12 cellular contexts compared by ENCODE assay signal in the genomic region with DNA sequence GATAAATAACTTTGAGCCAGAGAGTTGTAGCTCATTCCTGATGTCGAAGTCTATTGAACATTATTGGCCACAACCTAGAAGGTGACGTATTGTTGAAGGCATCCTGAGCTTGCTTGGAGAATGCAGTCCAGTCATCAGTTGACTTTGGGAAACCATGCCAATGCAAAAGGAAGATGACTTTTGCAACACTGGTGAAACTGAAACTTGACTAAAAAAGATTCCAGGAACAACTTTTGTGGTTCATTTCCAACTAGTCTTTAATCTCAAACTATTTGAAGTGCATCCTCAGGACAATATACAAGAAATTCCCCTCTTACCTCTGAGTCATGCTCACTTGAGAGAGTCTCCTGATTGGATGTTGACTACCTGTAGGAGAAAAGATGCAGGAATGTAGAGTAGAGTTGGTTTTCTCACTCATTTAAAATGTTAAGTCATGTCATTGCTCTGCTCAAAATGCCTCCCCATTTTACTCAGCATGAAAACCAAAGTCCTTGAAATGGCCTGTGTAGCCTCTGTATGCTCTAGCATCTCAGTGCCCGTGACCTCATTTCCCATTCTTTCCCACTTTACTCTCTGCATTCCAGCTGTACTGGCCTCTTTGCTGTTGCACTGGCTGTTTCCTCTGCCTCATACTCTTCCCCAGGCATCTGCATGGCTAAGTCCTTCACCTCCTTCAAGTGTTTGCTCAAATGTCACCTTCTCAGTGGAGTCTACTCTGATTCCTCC. TPM values are rescaled to one million over a fixed set of nuclear protein-coding genes. Genes with fewer than 3 reads are reported as not detected.
DNase-seq lines count a peak whose midpoint lies in the region; ATAC-seq, FAIRE-seq and TF ChIP-seq lines count a peak whose summit lies in the region.
"Had no signal": no experiment of that assay in that cellular context is flagged by ENCODE, and none has a peak within 500 bp of the region (broad histone marks: within the 10 kb centered on the region; RNA-seq: fewer than 3 reads in every experiment).

No MANE protein-coding gene starts in this region.

- no peak overlapping the region for H4K91ac ChIP-seq in H1 (replicated peaks; ENCODE audit: insufficient read length, low read length)

- H3K27ac ChIP-seq in H1 (ENCODE audit: low read depth, low read length): no peak overlapping the region
- H3K27ac ChIP-seq: HL-60 had no signal

- peaks cover 60% of the 10 kb centered on the region for H3K4me1 Mint-ChIP-seq in activated CD4-positive, alpha-beta T cell treated with anti-CD3 and anti-CD28 coated beads, Interleukin-2, amount 10 ng/mL, durations not matched to agents 7 days and 5 days

- no peak for DNase-seq in activated CD4-positive, alpha-beta T cell treated with anti-CD3 and anti-CD28 coated beads, Interleukin-2, amount 10 ng/mL, durations not matched to agents 7 days and 5 days
- no peak for DNase-seq in activated CD4-positive, alpha-beta T cell treated with anti-CD3 and anti-CD28 coated beads for 48 hours
- DNase-seq in NCI-H510A (lab: John Stamatoyannopoulos, UW) (peak; percentile 10), H1 (ENCODE audit: low read depth in 1 of 2, low spot score in 2 of 2) (peak in 1 of 2 experiments; percentile 19)
- DNase-seq in stimulated activated naive CD8-positive, alpha-beta T cell treated with anti-CD3 and anti-CD28 coated beads, Interleukin-15, Interleukin-2, amounts not matched to agents 100 U/mL and 50 U/mL, for 24 hours: no peak
- DNase-seq: effector memory CD8-positive, alpha-beta T cell; H7; kidney had no signal

- no peak for TF ChIP-seq EP300 in H1 (IDR thresholded peaks at IDR 0.05; ENCODE audit: borderline replicate concordance in 1 of 2, low read depth in 2 of 2, low read length in 2 of 2)

- CTCF ChIA-PET in activated CD4-positive, alpha-beta T cell treated with anti-CD3 and anti-CD28 coated beads, Interleukin-2, amount 10 ng/mL, durations not matched to agents 7 days and 5 days (lab: Charles Lee): no interaction called here
- CTCF ChIA-PET in H1 (lab: Charles Lee; ENCODE audit: partially characterized antibody): interaction anchor here (0.6 to 1.5 kb wide), 2 partner anchors 25 to 28 kb away, joined by 3 read pairs; no protein-coding TSS in a partner anchor

- peaks cover 0 to 3% (median under 1%) of the 10 kb centered on the region in 4 experiments; a peak in 5 of 7 replicates for H3K4me1 ChIP-seq in H1 (replicated peaks in 1 of 4; ENCODE audit: control insufficient read depth in 3 of 4, insufficient read depth in 4 of 4, low read length in 3 of 4)

- no peaks in the 10 kb centered on the region for H3K79me2 ChIP-seq in H1 (ENCODE audit: control insufficient read depth in 1 of 2, insufficient read depth in 2 of 2, low read length in 2 of 2)

- no peak overlapping the region for H3K56ac ChIP-seq in H1 (replicated peaks; ENCODE audit: insufficient read length, low read depth, low read length)

- no peak overlapping the region for H4K8ac ChIP-seq in H1 (ENCODE audit: extremely low read depth, insufficient read depth, low read length)

- H3K18ac ChIP-seq in H1 (ENCODE audit: extremely low read depth, low read length): no peak overlapping the region

- H2AFZ ChIP-seq in H1 (ENCODE audit: low read length): no peak overlapping the region

- no peak overlapping the region for H3K23ac ChIP-seq in H1 (ENCODE audit: insufficient read length)

- no peak overlapping the region for H3K14ac ChIP-seq in H1 (ENCODE audit: insufficient read length)

- no peaks in the 10 kb centered on the region for H3K9me3 ChIP-seq in H1 (ENCODE audit: insufficient read depth in 2 of 2, low read depth in 1 of 2, low read length in 1 of 2)

- no peak overlapping the region for H2AK5ac ChIP-seq in H1 (ENCODE audit: low read depth, low read length)

- peak overlapping the region; percentile 50 for H3K27ac Mint-ChIP-seq in activated CD4-positive, alpha-beta T cell treated with anti-CD3 and anti-CD28 coated beads, Interleukin-2, amount 10 ng/mL, durations not matched to agents 7 days and 5 days
- H3K27ac Mint-ChIP-seq: effector memory CD8-positive, alpha-beta T cell had no signal

- H3K9me3 Mint-ChIP-seq in activated CD4-positive, alpha-beta T cell treated with anti-CD3 and anti-CD28 coated beads, Interleukin-2, amount 10 ng/mL, durations not matched to agents 7 days and 5 days: no peaks in the 10 kb centered on the region
- H3K9me3 Mint-ChIP-seq: effector memory CD8-positive, alpha-beta T cell had no signal

- 0 out of 2 replicates have a peak overlapping the region, but pooled peaks have one; percentile 13 for H2BK15ac ChIP-seq in H1 (ENCODE audit: low read length)

- H3K23me2 ChIP-seq in H1 (ENCODE audit: low read depth, low read length): no peaks in the 10 kb centered on the region

- 86% methylated on average over 3 of the region's 3 CpGs; no CpG with 5 or more reads in 1 of the 2 experiments for WGBS in H1 (ENCODE audit: extremely low coverage in 1 of 2, insufficient coverage in 1 of 2, insufficient read length in 1 of 2, insufficient replicate concordance in 2 of 2, low coverage in 1 of 2, low lambda C conversion rate in 2 of 2, missing lambda C conversion rate in 1 of 2), 2 experiments

- TF ChIP-seq RAD21 in H1 (IDR thresholded peaks at IDR 0.05 in 1 of 2, conservative IDR thresholded peaks at IDR 0.05 in 1 of 2; ENCODE audit: low read depth in 2 of 2, low read length in 2 of 2): no peak

- H3K4me2 ChIP-seq in H1 (ENCODE audit: insufficient read depth in 1 of 2, low read depth in 2 of 2, low read length in 2 of 2): no peak overlapping the region

- H3K36me3 Mint-ChIP-seq in activated CD4-positive, alpha-beta T cell treated with anti-CD3 and anti-CD28 coated beads, Interleukin-2, amount 10 ng/mL, durations not matched to agents 7 days and 5 days (ENCODE audit: low read depth): peaks cover 13% of the 10 kb centered on the region

- no peak overlapping the region for H3K4me3 Mint-ChIP-seq in activated CD4-positive, alpha-beta T cell treated with anti-CD3 and anti-CD28 coated beads, Interleukin-2, amount 10 ng/mL, durations not matched to agents 7 days and 5 days
- H3K4me3 Mint-ChIP-seq: effector memory CD8-positive, alpha-beta T cell had no signal

- no peak overlapping the region for H3K4ac ChIP-seq in H1 (replicated peaks; ENCODE audit: insufficient read length, low read depth, low read length)

- POLR2A ChIA-PET in activated CD4-positive, alpha-beta T cell treated with anti-CD3 and anti-CD28 coated beads, Interleukin-2, amount 10 ng/mL, durations not matched to agents 7 days and 5 days (lab: Charles Lee): no interaction called here
- POLR2A ChIA-PET in H1 (lab: Charles Lee; ENCODE audit: partially characterized antibody): no interaction called here

- no peak overlapping the region; the same call in 1 of the 2 replicates for H2BK20ac ChIP-seq in H1 (ENCODE audit: low read length)

- no peak overlapping the region for H2BK5ac ChIP-seq in H1 (ENCODE audit: low read depth, low read length)

- TF ChIP-seq CTCF in H1 (IDR thresholded peaks at IDR 0.05; ENCODE audit: control extremely low read depth in 1 of 3, insufficient read depth in 1 of 3, low read depth in 1 of 3, low read length in 3 of 3): no peak

- no peaks in the 10 kb centered on the region for H3K79me1 ChIP-seq in H1 (ENCODE audit: low read depth, low read length)

- no peak overlapping the region for H2BK120ac ChIP-seq in H1 (replicated peaks; ENCODE audit: low read depth, low read length)

- no peak overlapping the region for H4K5ac ChIP-seq in H1 (ENCODE audit: insufficient read length, low read depth, low read length)

- no peak overlapping the region for H3K4me3 ChIP-seq in H1 (ENCODE audit: extremely low read depth in 1 of 4, insufficient read depth in 2 of 4, low read depth in 3 of 4, low read length in 4 of 4)

- H3K27me3 ChIP-seq in H1 (replicated peaks in 1 of 4; ENCODE audit: control insufficient read depth in 3 of 4, extremely low read depth in 1 of 4, insufficient read depth in 3 of 4, low read length in 3 of 4): no peaks in the 10 kb centered on the region

- no peaks in the 10 kb centered on the region for H4K20me1 ChIP-seq in H1 (replicated peaks in 1 of 2; ENCODE audit: control insufficient read depth in 1 of 2, insufficient read depth in 2 of 2, low read length in 2 of 2)

- H2BK12ac ChIP-seq in H1 (ENCODE audit: low read depth, low read length): peak overlapping the region; percentile 32; the same call in 1 of the 2 replicates

- TF ChIP-seq POLR2A in H1 (IDR thresholded peaks at IDR 0.05; ENCODE audit: control extremely low read depth in 1 of 2, low read depth in 2 of 2, low read length in 2 of 2) (no peak), GM18505 (IDR thresholded peaks at IDR 0.05; ENCODE audit: borderline replicate concordance, extremely low read depth, insufficient read depth, insufficient read length) (no peak)

- FAIRE-seq in H1 (lab: Jason Lieb, UNC): peak; percentile 69
- FAIRE-seq: kidney had no signal

- ATAC-seq in stimulated activated naive CD8-positive, alpha-beta T cell treated with anti-CD3 and anti-CD28 coated beads, Interleukin-15, Interleukin-2, amounts not matched to agents 100 U/mL and 50 U/mL, for 24 hours: peak; percentile 37
- no peak for ATAC-seq in GM19463 (IDR thresholded peaks at IDR 0.05; ENCODE audit: unreplicated experiment)
- ATAC-seq in GM18505 (IDR thresholded peaks at IDR 0.05; ENCODE audit: unreplicated experiment): no peak
- no peak for ATAC-seq in HG02852 (IDR thresholded peaks at IDR 0.05; ENCODE audit: unreplicated experiment)
- ATAC-seq: effector memory CD8-positive, alpha-beta T cell had no signal

- no peaks in the 10 kb centered on the region for H3K36me3 ChIP-seq in H1 (ENCODE audit: control insufficient read depth in 2 of 4, insufficient read depth in 4 of 4, low read length in 3 of 4)

- H3K27me3 Mint-ChIP-seq in activated CD4-positive, alpha-beta T cell treated with anti-CD3 and anti-CD28 coated beads, Interleukin-2, amount 10 ng/mL, durations not matched to agents 7 days and 5 days: no peaks in the 10 kb centered on the region
- H3K27me3 Mint-ChIP-seq: effector memory CD8-positive, alpha-beta T cell had no signal

- no peak overlapping the region for H3K9ac ChIP-seq in H1 (replicated peaks in 1 of 4; ENCODE audit: extremely low read depth in 1 of 4, low read depth in 3 of 4, low read length in 3 of 4)

RNA-seq across cellular contexts. Expression of a gene that starts 24.4 kb away (rescaled TPM):
- total RNA-seq in activated CD4-positive, alpha-beta T cell treated with anti-CD3 and anti-CD28 coated beads, Interleukin-2, amount 10 ng/mL, durations not matched to agents 7 days and 5 days: 1 to 10 TPM; 1.9 to 2.2 TPM
- 2.8 and 3.9 TPM in 2 replicates for total RNA-seq in H1 (2021; fragmentation: NEBNext Ultra II Directional; extraction: Animal tissue kit (Norgen Biotek cat#: 25700))
- 1.1 and 1.3 TPM in 2 replicates for polyA plus RNA-seq in H1 (2011; rRNA removed)
- 1.6 TPM for polyA plus RNA-seq in H1 (2011; cell fraction: cytosol; rRNA removed)
- 1.4 TPM for polyA plus RNA-seq in H1 (2011; cell fraction: nucleus; rRNA removed)
- polyA plus RNA-seq in H1 (2012, experiment 1 of 2): 1.0 to 1.5 TPM (median 1.4 TPM) in 4 replicates
- 0.14 TPM for polyA plus RNA-seq in H1 (2012, experiment 2 of 2)
- 2.8 TPM for polyA plus RNA-seq in H1 (2013, experiment 1 of 2)
- 2.9 TPM for polyA plus RNA-seq in H1 (2013, experiment 2 of 2)
- polyA minus RNA-seq in H1 (2011; rRNA and poly(A)+ RNA removed): 4.4 and 8.9 TPM in 2 replicates
- 2.2 TPM for polyA minus RNA-seq in H1 (2011; cell fraction: cytosol; rRNA and poly(A)+ RNA removed)
- polyA minus RNA-seq in H1 (2011; cell fraction: nucleus; rRNA and poly(A)+ RNA removed): 4.5 TPM

RNA-seq across cellular contexts. Expression of a gene that starts 24.4 kb away (rescaled TPM):
- 10 to 100 TPM; 19.6 to 23.3 TPM for total RNA-seq in activated CD4-positive, alpha-beta T cell treated with anti-CD3 and anti-CD28 coated beads, Interleukin-2, amount 10 ng/mL, durations not matched to agents 7 days and 5 days
- total RNA-seq in H1 (2021; fragmentation: NEBNext Ultra II Directional; extraction: Animal tissue kit (Norgen Biotek cat#: 25700)): 19.9 and 25.7 TPM in 2 replicates
- polyA plus RNA-seq in H1 (2011; rRNA removed): 20.4 and 27.2 TPM in 2 replicates
- 29.0 TPM for polyA plus RNA-seq in H1 (2011; cell fraction: cytosol; rRNA removed)
- polyA plus RNA-seq in H1 (2011; cell fraction: nucleus; rRNA removed): 9.4 TPM
- polyA plus RNA-seq in H1 (2012, experiment 1 of 2): 17.7 to 29.2 TPM (median 19.4 TPM) in 4 replicates
- 31.9 TPM for polyA plus RNA-seq in H1 (2012, experiment 2 of 2)
- 27.3 TPM for polyA plus RNA-seq in H1 (2013, experiment 1 of 2)
- 30.5 TPM for polyA plus RNA-seq in H1 (2013, experiment 2 of 2)
- 23.8 and 32.4 TPM in 2 replicates for polyA minus RNA-seq in H1 (2011; rRNA and poly(A)+ RNA removed)
- 16.9 TPM for polyA minus RNA-seq in H1 (2011; cell fraction: cytosol; rRNA and poly(A)+ RNA removed)
- 46.7 TPM for polyA minus RNA-seq in H1 (2011; cell fraction: nucleus; rRNA and poly(A)+ RNA removed)
